ENCODE assay signal across 22 cellular contexts in genomic region chr1:41707793-41708192, GRCh38.
DNase-seq lines count a peak whose midpoint lies in the region; ATAC-seq, FAIRE-seq and TF ChIP-seq lines count a peak whose summit lies in the region.
"Had no signal": no experiment of that assay in that cellular context is flagged by ENCODE, and none has a peak within 500 bp of the region (broad histone marks: within the 10 kb centered on the region; RNA-seq: fewer than 3 reads in every experiment).

No MANE protein-coding gene starts in this region.

- no peaks in the 10 kb centered on the region for H3K9me3 Mint-ChIP-seq in neural crest cell
- H3K9me3 Mint-ChIP-seq: CD8-positive, alpha-beta T cell had no signal

- TF ChIP-seq CTCF in neural crest cell (conservative IDR thresholded peaks at IDR 0.05) = no peak

- peak; percentile 17 for DNase-seq in activated effector memory CD4-positive, alpha-beta T cell treated with anti-CD3 and anti-CD28 coated beads, Interleukin-2, amount 50 U/mL, for 16 hours
- DNase-seq in activated effector memory CD4-positive, alpha-beta T cell treated with Interleukin-2 at 50 U/mL for 16 hours = no peak
- DNase-seq in neural crest cell (ENCODE audit: low read depth, low spot score) (no peak), urothelium cell line (ENCODE audit: low spot score) (no peak), G401 (ENCODE audit: low spot score) (no peak)
- DNase-seq: ACHN; AML-193; BE2C; Caco-2; CD4-positive, CD25-positive, alpha-beta regulatory T cell; CD8-positive, alpha-beta T cell; DMS153; EL; GF-D8; GM23248; H7; HCEC 1CT had no signal

- peak overlapping the region; percentile 8 for H3K27ac Mint-ChIP-seq in neural crest cell (ENCODE audit: unreplicated experiment)
- H3K27ac Mint-ChIP-seq: CD4-positive, CD25-positive, alpha-beta regulatory T cell; CD8-positive, alpha-beta T cell had no signal

- H3K27me3 Mint-ChIP-seq in neural crest cell (ENCODE audit: low read depth) = peaks cover 3% of the 10 kb centered on the region
- H3K27me3 Mint-ChIP-seq: CD4-positive, CD25-positive, alpha-beta regulatory T cell had no signal

- in situ Hi-C loops in G401 (cut with HindIII; ENCODE audit: low sequenced_read_pairs) = no loop called here

- FAIRE-seq in urothelium cell line (lab: Jason Lieb, UNC) = peak; percentile 37
- FAIRE-seq: A549, GM12891, GM18507, H1 had no signal

- H3K4me3 Mint-ChIP-seq in neural crest cell = no peak overlapping the region
- H3K4me3 Mint-ChIP-seq: CD4-positive, CD25-positive, alpha-beta regulatory T cell; CD8-positive, alpha-beta T cell had no signal

- ATAC-seq in HG03342 (IDR thresholded peaks at IDR 0.05; ENCODE audit: unreplicated experiment) = no peak
- ATAC-seq: A549; CD8-positive, alpha-beta T cell had no signal

- H3K36me3 Mint-ChIP-seq in neural crest cell (ENCODE audit: low read depth) = no peaks in the 10 kb centered on the region
- H3K36me3 Mint-ChIP-seq: CD8-positive, alpha-beta T cell had no signal

- peaks cover 3% of the 10 kb centered on the region for H3K4me1 Mint-ChIP-seq in neural crest cell
